In genomic region chr10:126062132-126063032, GRCh38 we compare ENCODE assay signal across 9 cellular contexts.
A peak's percentile ranks its signal among the peaks of the same experiment; 100 is the strongest.
DNase-seq lines count a peak whose midpoint lies in the region; ATAC-seq lines count a peak whose summit lies in the region.
"Had no signal": no experiment of that assay in that cellular context is flagged by ENCODE, and none has a peak within 500 bp of the region (broad histone marks: within the 10 kb centered on the region; RNA-seq: fewer than 3 reads in every experiment).

No MANE protein-coding gene starts in this region.

- H3K27ac ChIP-seq in aorta (ENCODE audit: low read depth in 1 of 2, low read length in 2 of 2), result peak overlapping the region in 1 of 2 donors; percentile 82

- peak; percentile 41 for ATAC-seq in stimulated activated naive CD8-positive, alpha-beta T cell treated with anti-CD3 and anti-CD28 coated beads, Interleukin-15, Interleukin-2, amounts not matched to agents 100 U/mL and 50 U/mL, for 24 hours
- ATAC-seq in stimulated activated naive CD8-positive, alpha-beta T cell treated with anti-CD3 and anti-CD28 coated beads, Interleukin-15, amount 100 ng/mL, for 72 hours, result no peak
- peak; percentile 87 for ATAC-seq in aorta (ENCODE audit: low FRiP score)
- ATAC-seq in stimulated activated memory B cell treated with anti-CD40 and anti-IgM and Interleukin-4, amounts not matched to agents 10 μg/mL and 1 μg/mL and 100 μg/mL, for 72 hours, result no peak
- no peak for ATAC-seq in HG03342 (IDR thresholded peaks at IDR 0.05; ENCODE audit: unreplicated experiment)

- no peak overlapping the region for H3K4me3 Mint-ChIP-seq in stimulated activated naive CD8-positive, alpha-beta T cell treated with anti-CD3 and anti-CD28 coated beads, Interleukin-15, amount 100 ng/mL, for 72 hours
- H3K4me3 Mint-ChIP-seq in stimulated activated memory B cell treated with anti-CD40 and anti-IgM and Interleukin-4, amounts not matched to agents 10 μg/mL and 1 μg/mL and 100 μg/mL, for 72 hours, result no peak overlapping the region
- H3K4me3 Mint-ChIP-seq: CD4-positive, alpha-beta T cell had no signal

- peaks cover 0 to 3% of the 10 kb centered on the region in 2 donors for H3K4me1 ChIP-seq in aorta (ENCODE audit: control insufficient read depth in 1 of 2, insufficient read depth in 2 of 2, low read length in 2 of 2)

- no peaks in the 10 kb centered on the region for H3K36me3 ChIP-seq in aorta (ENCODE audit: control insufficient read depth in 1 of 2, insufficient read depth in 2 of 2, low read length in 1 of 2)

- peaks cover 26% of the 10 kb centered on the region for H3K27me3 Mint-ChIP-seq in stimulated activated naive CD8-positive, alpha-beta T cell treated with anti-CD3 and anti-CD28 coated beads, Interleukin-15, amount 100 ng/mL, for 72 hours
- H3K27me3 Mint-ChIP-seq in stimulated activated memory B cell treated with anti-CD40 and anti-IgM and Interleukin-4, amounts not matched to agents 10 μg/mL and 1 μg/mL and 100 μg/mL, for 72 hours, result no peaks in the 10 kb centered on the region

- no peaks in the 10 kb centered on the region for H3K36me3 Mint-ChIP-seq in stimulated activated memory B cell treated with anti-CD40 and anti-IgM and Interleukin-4, amounts not matched to agents 10 μg/mL and 1 μg/mL and 100 μg/mL, for 72 hours

- WGBS in aorta, 2 donors, result 19% methylated on average over 11 of the region's 11 CpGs

- no peaks in the 10 kb centered on the region for H3K4me1 Mint-ChIP-seq in stimulated activated naive CD8-positive, alpha-beta T cell treated with anti-CD3 and anti-CD28 coated beads, Interleukin-15, amount 100 ng/mL, for 72 hours
- no peaks in the 10 kb centered on the region for H3K4me1 Mint-ChIP-seq in stimulated activated memory B cell treated with anti-CD40 and anti-IgM and Interleukin-4, amounts not matched to agents 10 μg/mL and 1 μg/mL and 100 μg/mL, for 72 hours

- H3K9me3 ChIP-seq in aorta (ENCODE audit: control insufficient read depth, low read length), result no peaks in the 10 kb centered on the region

- H3K9me3 Mint-ChIP-seq in stimulated activated naive CD8-positive, alpha-beta T cell treated with anti-CD3 and anti-CD28 coated beads, Interleukin-15, amount 100 ng/mL, for 72 hours, result no peaks in the 10 kb centered on the region
- H3K9me3 Mint-ChIP-seq in stimulated activated memory B cell treated with anti-CD40 and anti-IgM and Interleukin-4, amounts not matched to agents 10 μg/mL and 1 μg/mL and 100 μg/mL, for 72 hours, result no peaks in the 10 kb centered on the region
- H3K9me3 Mint-ChIP-seq: CD4-positive, alpha-beta T cell had no signal

- no peak overlapping the region for H3K4me3 ChIP-seq in aorta (ENCODE audit: low read length in 2 of 2)

- DNase-seq in stimulated activated naive CD8-positive, alpha-beta T cell treated with anti-CD3 and anti-CD28 coated beads, Interleukin-15, Interleukin-2, amounts not matched to agents 100 U/mL and 50 U/mL, for 24 hours, result no peak
- no peak for DNase-seq in stimulated activated naive CD8-positive, alpha-beta T cell treated with anti-CD3 and anti-CD28 coated beads, Interleukin-15, amount 100 ng/mL, for 72 hours
- DNase-seq in dermis blood vessel endothelial cell (peak; percentile 94), medulla oblongata (ENCODE audit: extremely low spot score) (peak; percentile 93), aorta (peak; percentile 96 to 97), NCI-H1092 treated with DMSO at 0.1 percent for 48 hours (lab: John Stamatoyannopoulos, UW) (no peak)
- DNase-seq: CD4-positive, alpha-beta T cell had no signal

- H3K27me3 ChIP-seq in aorta (ENCODE audit: control insufficient read depth in 1 of 2, insufficient read depth in 2 of 2, low read length in 1 of 2), result no peaks in the 10 kb centered on the region

- H3K27ac Mint-ChIP-seq in stimulated activated naive CD8-positive, alpha-beta T cell treated with anti-CD3 and anti-CD28 coated beads, Interleukin-15, amount 100 ng/mL, for 72 hours, result no peak overlapping the region
- H3K27ac Mint-ChIP-seq in stimulated activated memory B cell treated with anti-CD40 and anti-IgM and Interleukin-4, amounts not matched to agents 10 μg/mL and 1 μg/mL and 100 μg/mL, for 72 hours, result no peak overlapping the region
- H3K27ac Mint-ChIP-seq: CD4-positive, alpha-beta T cell had no signal

- intact Hi-C loops in aorta (cut with DNase I), result loop anchor here in 1 of 2 donors (5.0 kb wide), 1 partner anchor 185 kb away; no protein-coding TSS in a partner anchor

Comparison
In these comparisons a context has a peak if more than half of its experiments do, and no peak if none do; other contexts are left out.
1. ATAC-seq: peak in stimulated activated naive CD8-positive, alpha-beta T cell treated with anti-CD3 and anti-CD28 coated beads, Interleukin-15, Interleukin-2, amounts not matched to agents 100 U/mL and 50 U/mL, for 24 hours (single experiment) and aorta (single experiment); none in stimulated activated naive CD8-positive, alpha-beta T cell treated with anti-CD3 and anti-CD28 coated beads, Interleukin-15, amount 100 ng/mL, for 72 hours (single experiment), stimulated activated memory B cell treated with anti-CD40 and anti-IgM and Interleukin-4, amounts not matched to agents 10 μg/mL and 1 μg/mL and 100 μg/mL, for 72 hours (single experiment) and HG03342 (single experiment).
2. DNase-seq: peak in dermis blood vessel endothelial cell (single experiment), medulla oblongata (single experiment) and aorta (2 of 2); none in stimulated activated naive CD8-positive, alpha-beta T cell treated with anti-CD3 and anti-CD28 coated beads, Interleukin-15, Interleukin-2, amounts not matched to agents 100 U/mL and 50 U/mL, for 24 hours (single experiment), stimulated activated naive CD8-positive, alpha-beta T cell treated with anti-CD3 and anti-CD28 coated beads, Interleukin-15, amount 100 ng/mL, for 72 hours (0 of 2) and NCI-H1092 treated with DMSO at 0.1 percent for 48 hours (single experiment).